In the genomic region with DNA sequence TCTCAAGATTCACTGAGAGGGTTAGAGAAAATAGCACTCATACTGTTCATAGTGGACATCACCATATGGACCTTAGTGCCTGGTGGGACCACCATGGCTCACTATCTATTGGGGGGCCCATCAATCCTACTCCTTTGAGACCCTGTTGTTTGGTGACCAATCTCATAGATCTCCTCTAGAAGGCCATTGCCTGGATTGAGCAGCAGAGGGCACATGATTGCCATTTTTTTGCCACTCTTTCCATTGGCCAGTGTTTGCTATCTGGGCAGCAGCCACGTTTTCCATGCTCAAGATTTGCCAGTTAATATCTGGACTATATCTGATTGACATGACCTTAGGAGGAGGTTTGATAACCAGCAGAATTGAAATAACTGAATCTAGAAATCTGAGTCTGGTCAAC, we compare ENCODE assay signal across 2 cellular contexts.
TF ChIP-seq lines count a peak whose summit lies in the region.

No MANE protein-coding gene starts in this region.

TF ChIP-seq in SK-N-SH, 30 proteins besides CTCF, POLR2A, EP300 and RAD21:
- TF ChIP-seq, protein P1, sequence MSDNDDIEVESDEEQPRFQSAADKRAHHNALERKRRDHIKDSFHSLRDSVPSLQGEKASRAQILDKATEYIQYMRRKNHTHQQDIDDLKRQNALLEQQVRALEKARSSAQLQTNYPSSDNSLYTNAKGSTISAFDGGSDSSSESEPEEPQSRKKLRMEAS (IDR thresholded peaks at IDR 0.05; ENCODE audit: low read depth), result no peak
- TF ChIP-seq FOXJ3 (CRISPR knock-in tag; IDR thresholded peaks at IDR 0.05), result no peak
- TF ChIP-seq, protein P2, sequence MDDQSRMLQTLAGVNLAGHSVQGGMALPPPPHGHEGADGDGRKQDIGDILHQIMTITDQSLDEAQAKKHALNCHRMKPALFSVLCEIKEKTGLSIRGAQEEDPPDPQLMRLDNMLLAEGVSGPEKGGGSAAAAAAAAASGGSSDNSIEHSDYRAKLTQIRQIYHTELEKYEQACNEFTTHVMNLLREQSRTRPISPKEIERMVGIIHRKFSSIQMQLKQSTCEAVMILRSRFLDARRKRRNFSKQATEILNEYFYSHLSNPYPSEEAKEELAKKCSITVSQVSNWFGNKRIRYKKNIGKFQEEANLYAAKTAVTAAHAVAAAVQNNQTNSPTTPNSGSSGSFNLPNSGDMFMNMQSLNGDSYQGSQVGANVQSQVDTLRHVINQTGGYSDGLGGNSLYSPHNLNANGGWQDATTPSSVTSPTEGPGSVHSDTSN (IDR thresholded peaks at IDR 0.05), result no peak
- no peak for TF ChIP-seq USF2 (IDR thresholded peaks at IDR 0.05; ENCODE audit: borderline replicate concordance, low read depth, low read length)
- TF ChIP-seq RXRA (IDR thresholded peaks at IDR 0.05; ENCODE audit: borderline replicate concordance, low read depth), result no peak
- TF ChIP-seq ELF1 (IDR thresholded peaks at IDR 0.05), result no peak
- TF ChIP-seq TAF1 (IDR thresholded peaks at IDR 0.05; ENCODE audit: borderline replicate concordance, low read depth, low read length), result no peak
- no peak for TF ChIP-seq CHD2 (IDR thresholded peaks at IDR 0.05; ENCODE audit: low read length, partially characterized antibody)
- TF ChIP-seq NRF1 (IDR thresholded peaks at IDR 0.05; ENCODE audit: low read depth, low read length), result no peak
- TF ChIP-seq FOSL2 (IDR thresholded peaks at IDR 0.05; ENCODE audit: borderline replicate concordance, low read depth), result no peak
- no peak for TF ChIP-seq GATA2 (CRISPR knock-in tag; IDR thresholded peaks at IDR 0.05)
- TF ChIP-seq POLR2AphosphoS5 (IDR thresholded peaks at IDR 0.05; ENCODE audit: low read depth, low read length), result no peak
- TF ChIP-seq JUND (IDR thresholded peaks at IDR 0.05), result no peak

TF ChIP-seq in SK-N-SH treated with all-trans-retinoic acid at 6 μM for 48 hours, 23 proteins besides CTCF, POLR2A, EP300 and RAD21:
- TF ChIP-seq TSHZ2 (CRISPR knock-in tag; IDR thresholded peaks at IDR 0.05) (no peak), PATZ1 (CRISPR knock-in tag; IDR thresholded peaks at IDR 0.05; ENCODE audit: borderline replicate concordance) (no peak), OSR1 (CRISPR knock-in tag; IDR thresholded peaks at IDR 0.05) (no peak), ZFP30 (CRISPR knock-in tag; IDR thresholded peaks at IDR 0.05) (no peak), SNAI2 (CRISPR knock-in tag; IDR thresholded peaks at IDR 0.05) (no peak), CSDC2 (CRISPR knock-in tag; IDR thresholded peaks at IDR 0.05) (no peak)
